17 cellular contexts compared by ENCODE assay signal in genomic region chr9:116566677-116567488, GRCh38.
DNase-seq lines count a peak whose midpoint lies in the region; ATAC-seq and TF ChIP-seq lines count a peak whose summit lies in the region.
"Had no signal": no experiment of that assay in that cellular context is flagged by ENCODE, and none has a peak within 500 bp of the region (broad histone marks: within the 10 kb centered on the region; RNA-seq: fewer than 3 reads in every experiment).

No MANE protein-coding gene starts in this region.

- H3K4ac ChIP-seq in IMR-90 (ENCODE audit: low read depth, low read length): peak overlapping the region; percentile 57

- no peak overlapping the region for H2AK9ac ChIP-seq in IMR-90 (replicated peaks; ENCODE audit: low read depth, low read length, poor library complexity)

- WGBS in IMR-90 (ENCODE audit: extremely low coverage in 2 of 2, insufficient read length in 1 of 2), 2 experiments: 90% methylated on average over 2 of the region's 5 CpGs; no CpG with 5 or more reads in 1 of the 2 experiments

- H3K9me3 ChIP-seq in IMR-90 (ENCODE audit: control insufficient read depth, insufficient read depth, low read length) (no peaks in the 10 kb centered on the region), left lung (no peaks in the 10 kb centered on the region), HAP-1 (no peaks in the 10 kb centered on the region)
- H3K9me3 ChIP-seq: gastroesophageal sphincter had no signal

- H3K27ac ChIP-seq in C4-2B (peak overlapping the region; percentile 45), IMR-90 (ENCODE audit: insufficient read depth, low read length) (no peak overlapping the region), left lung (no peak overlapping the region)
- H3K27ac ChIP-seq: gastroesophageal sphincter had no signal

- no peak overlapping the region for H2AFZ ChIP-seq in IMR-90 (replicated peaks; ENCODE audit: low read length, poor library complexity)

- dilution Hi-C loops in IMR-90 (cut with HindIII; ENCODE audit: low sequenced_read_pairs, unreplicated experiment): no loop called here

- peak overlapping the region; percentile 44 for H2AK5ac ChIP-seq in IMR-90 (ENCODE audit: low read depth, low read length)

- peak overlapping the region; percentile 42 for H2BK120ac ChIP-seq in IMR-90 (ENCODE audit: low read depth, low read length)

- no TSS peak for BruUV-seq in IMR-90 (replicated peaks; lab: Mats Ljungman, UMichigan)

- no peak overlapping the region for H3K56ac ChIP-seq in IMR-90 (ENCODE audit: extremely low read depth, insufficient read depth, low read length)

- TF ChIP-seq CTCF in C4-2B (conservative IDR thresholded peaks at IDR 0.05) (no peak), IMR-90 (conservative IDR thresholded peaks at IDR 0.05; ENCODE audit: low read depth, low read length) (no peak), left lung (IDR thresholded peaks at IDR 0.05) (no peak), WTC11 (IDR thresholded peaks at IDR 0.05) (no peak)

- POLR2A ChIA-PET in IMR-90 (lab: Charles Lee; ENCODE audit: unreplicated experiment) (no interaction called here), WTC11 (lab: Charles Lee) (no interaction called here)

- H3K14ac ChIP-seq in IMR-90 (replicated peaks; ENCODE audit: low read depth, low read length): peak overlapping the region; percentile 48

- H4K91ac ChIP-seq in IMR-90 (ENCODE audit: insufficient read depth, low read depth, low read length): peak overlapping the region; percentile 71

- peak overlapping the region; percentile 72; the same call in 1 of the 2 replicates for H3K23ac ChIP-seq in IMR-90 (ENCODE audit: low read depth, low read length)

- H4K5ac ChIP-seq in IMR-90 (ENCODE audit: low read depth, low read length): peak overlapping the region; percentile 45

- H3K36me3 Mint-ChIP-seq in activated naive CD8-positive, alpha-beta T cell treated with anti-CD3 and anti-CD28 coated beads, Interleukin-2, amount 50 U/mL, for 24 hours (ENCODE audit: low read depth): peaks cover 2% of the 10 kb centered on the region
- no peaks in the 10 kb centered on the region for H3K36me3 Mint-ChIP-seq in WTC11
- H3K36me3 Mint-ChIP-seq: activated naive CD4-positive, alpha-beta T cell treated with anti-CD3 and anti-CD28 coated beads, Interleukin-2, amount 50 U/mL, for 72 hours had no signal

- peak overlapping the region; percentile 71 for H3K18ac ChIP-seq in IMR-90 (ENCODE audit: low read depth, low read length)

- no peaks in the 10 kb centered on the region for H3K27me3 Mint-ChIP-seq in activated naive CD8-positive, alpha-beta T cell treated with anti-CD3 and anti-CD28 coated beads, Interleukin-2, amount 50 U/mL, for 24 hours
- H3K27me3 Mint-ChIP-seq in WTC11 (ENCODE audit: low read depth): no peaks in the 10 kb centered on the region

- H3K4me2 ChIP-seq in IMR-90 (ENCODE audit: low read depth, low read length): no peak overlapping the region

- no peaks in the 10 kb centered on the region for H3K9me3 Mint-ChIP-seq in activated naive CD8-positive, alpha-beta T cell treated with anti-CD3 and anti-CD28 coated beads, Interleukin-2, amount 50 U/mL, for 24 hours
- H3K9me3 Mint-ChIP-seq in WTC11: no peaks in the 10 kb centered on the region

- no peaks in the 10 kb centered on the region; the same call in 1 of the 2 replicates for H3K9me1 ChIP-seq in IMR-90 (ENCODE audit: insufficient read depth, low read length)

- ATAC-seq in IMR-90 (ENCODE audit: low read depth): peak; percentile 45
- ATAC-seq in left lung: peak; percentile 77
- ATAC-seq in activated naive CD8-positive, alpha-beta T cell treated with anti-CD3 and anti-CD28 coated beads, Interleukin-2, amount 50 U/mL, for 24 hours: no peak
- ATAC-seq in WTC11: no peak
- ATAC-seq: activated naive CD4-positive, alpha-beta T cell treated with anti-CD3 and anti-CD28 coated beads, Interleukin-2, amount 50 U/mL, for 72 hours; gastroesophageal sphincter had no signal

- DNase-seq in IMR-90 (peak; percentile 63), dermis blood vessel endothelial cell (peak; percentile 40), left lung (no peak), WTC11 (ENCODE audit: low spot score) (no peak), SKM-1 treated with dmso at 0.1 percent for 144 hours (lab: John Stamatoyannopoulos, UW; ENCODE audit: unreplicated experiment) (no peak), HAP-1 (ENCODE audit: low spot score in 2 of 2) (no peak)
- DNase-seq in activated naive CD8-positive, alpha-beta T cell treated with anti-CD3 and anti-CD28 coated beads, Interleukin-2, amount 50 U/mL, for 24 hours: no peak
- DNase-seq: activated CD4-positive, CD25-positive, alpha-beta regulatory T cell; activated CD8-positive, alpha-beta memory T cell treated with anti-CD3 and anti-CD28 coated beads, Interleukin-2, amount 50 U/mL, for 48 hours; cortex of kidney; islet precursor cell; NCI-H146; NCI-H748 treated with DMSO at 0.1 percent for 48 hours; stimulated activated naive CD4-positive, alpha-beta T cell had no signal

- CTCF ChIA-PET in IMR-90 (lab: Yijun Ruan, JAX) (no interaction called here), WTC11 (lab: Charles Lee) (no interaction called here)

- peak overlapping the region; percentile 76 for H2BK20ac ChIP-seq in IMR-90 (ENCODE audit: low read depth, low read length)

- H3K4me3 Mint-ChIP-seq in activated naive CD8-positive, alpha-beta T cell treated with anti-CD3 and anti-CD28 coated beads, Interleukin-2, amount 50 U/mL, for 24 hours: no peak overlapping the region
- no peak overlapping the region for H3K4me3 Mint-ChIP-seq in WTC11

- no peaks in the 10 kb centered on the region for H3K79me1 ChIP-seq in IMR-90 (ENCODE audit: low read depth in 1 of 2, low read length in 2 of 2)

- H3K4me1 ChIP-seq in IMR-90 (ENCODE audit: control insufficient read depth, insufficient read depth, low read length) (peaks cover 8% of the 10 kb centered on the region; the same call in 1 of the 2 replicates), left lung (no peaks in the 10 kb centered on the region), HAP-1 (no peaks in the 10 kb centered on the region)

- no peak overlapping the region for H3K27ac Mint-ChIP-seq in activated naive CD8-positive, alpha-beta T cell treated with anti-CD3 and anti-CD28 coated beads, Interleukin-2, amount 50 U/mL, for 24 hours
- H3K27ac Mint-ChIP-seq in WTC11: no peak overlapping the region

- no peak for TF ChIP-seq POLR2A in IMR-90 (IDR thresholded peaks at IDR 0.05; ENCODE audit: low read depth, low read length)

- H3K4me1 Mint-ChIP-seq in activated naive CD8-positive, alpha-beta T cell treated with anti-CD3 and anti-CD28 coated beads, Interleukin-2, amount 50 U/mL, for 24 hours: no peaks in the 10 kb centered on the region
- peaks cover 16% of the 10 kb centered on the region for H3K4me1 Mint-ChIP-seq in WTC11

- H3K9ac ChIP-seq in IMR-90 (ENCODE audit: low read depth, low read length): no peak overlapping the region

- H3K4me3 ChIP-seq in IMR-90 (ENCODE audit: insufficient read depth, low read depth, low read length) (no peak overlapping the region), left lung (no peak overlapping the region), HAP-1 (no peak overlapping the region)
- H3K4me3 ChIP-seq: gastroesophageal sphincter had no signal

- H4K8ac ChIP-seq in IMR-90 (ENCODE audit: low read depth in 2 of 2, low read length in 2 of 2): peak overlapping the region in 1 of 2 experiments; percentile 22; a peak in 1 of 4 replicates

- H2BK15ac ChIP-seq in IMR-90 (ENCODE audit: low read depth, low read length): peak overlapping the region; percentile 54; the same call in 1 of the 3 replicates

- intact Hi-C loops in IMR-90 (cut with micrococcal nuclease): no loop called here
- intact Hi-C loops in left lung (cut with DNase I): no loop called here

- H3K36me3 ChIP-seq in IMR-90 (ENCODE audit: control insufficient read depth, insufficient read depth, low read length) (no peaks in the 10 kb centered on the region), left lung (no peaks in the 10 kb centered on the region), HAP-1 (replicated peaks) (no peaks in the 10 kb centered on the region)
- H3K36me3 ChIP-seq: gastroesophageal sphincter had no signal

- H3K27me3 ChIP-seq in IMR-90 (ENCODE audit: control insufficient read depth, insufficient read depth, low read length) (no peaks in the 10 kb centered on the region), left lung (no peaks in the 10 kb centered on the region), HAP-1 (ENCODE audit: low read depth) (no peaks in the 10 kb centered on the region)
- H3K27me3 ChIP-seq: gastroesophageal sphincter had no signal

- H4K20me1 ChIP-seq in IMR-90 (ENCODE audit: insufficient read depth, low read length): no peaks in the 10 kb centered on the region

- no peak overlapping the region for H2BK5ac ChIP-seq in IMR-90 (ENCODE audit: low read depth, low read length, poor library complexity, severe bottlenecking)

- TF ChIP-seq RAD21 in IMR-90 (IDR thresholded peaks at IDR 0.05; ENCODE audit: low read length): no peak

- in situ Hi-C loops in IMR-90 (cut with MboI; ENCODE audit: low sequenced_read_pairs) (no loop called here), HAP-1 (cut with MboI; ENCODE audit: low sequenced_read_pairs) (no loop called here)

TF ChIP-seq in IMR-90, 13 proteins besides CTCF, POLR2A, EP300 and RAD21:
- no peak for TF ChIP-seq RCOR1 (IDR thresholded peaks at IDR 0.05; ENCODE audit: insufficient replicate concordance, low read length)
- TF ChIP-seq NFE2L2 (IDR thresholded peaks at IDR 0.05; ENCODE audit: low read depth, low read length): peak; percentile 83
- TF ChIP-seq USF2 (IDR thresholded peaks at IDR 0.05; ENCODE audit: low read depth, low read length): peak; percentile 50
TF ChIP-seq in IMR-90: peak in this region for 2.

TF ChIP-seq in WTC11, 78 proteins besides CTCF, POLR2A, EP300 and RAD21 (continues in another document):
- TF ChIP-seq ZNF121 (CRISPR knock-in tag; IDR thresholded peaks at IDR 0.05) (no peak), ETV6 (CRISPR knock-in tag; IDR thresholded peaks at IDR 0.05) (no peak), TEAD1 (CRISPR knock-in tag; IDR thresholded peaks at IDR 0.05) (no peak), ZBTB21 (CRISPR knock-in tag; IDR thresholded peaks at IDR 0.05; ENCODE audit: borderline replicate concordance) (no peak)
- TF ChIP-seq, protein P1, sequence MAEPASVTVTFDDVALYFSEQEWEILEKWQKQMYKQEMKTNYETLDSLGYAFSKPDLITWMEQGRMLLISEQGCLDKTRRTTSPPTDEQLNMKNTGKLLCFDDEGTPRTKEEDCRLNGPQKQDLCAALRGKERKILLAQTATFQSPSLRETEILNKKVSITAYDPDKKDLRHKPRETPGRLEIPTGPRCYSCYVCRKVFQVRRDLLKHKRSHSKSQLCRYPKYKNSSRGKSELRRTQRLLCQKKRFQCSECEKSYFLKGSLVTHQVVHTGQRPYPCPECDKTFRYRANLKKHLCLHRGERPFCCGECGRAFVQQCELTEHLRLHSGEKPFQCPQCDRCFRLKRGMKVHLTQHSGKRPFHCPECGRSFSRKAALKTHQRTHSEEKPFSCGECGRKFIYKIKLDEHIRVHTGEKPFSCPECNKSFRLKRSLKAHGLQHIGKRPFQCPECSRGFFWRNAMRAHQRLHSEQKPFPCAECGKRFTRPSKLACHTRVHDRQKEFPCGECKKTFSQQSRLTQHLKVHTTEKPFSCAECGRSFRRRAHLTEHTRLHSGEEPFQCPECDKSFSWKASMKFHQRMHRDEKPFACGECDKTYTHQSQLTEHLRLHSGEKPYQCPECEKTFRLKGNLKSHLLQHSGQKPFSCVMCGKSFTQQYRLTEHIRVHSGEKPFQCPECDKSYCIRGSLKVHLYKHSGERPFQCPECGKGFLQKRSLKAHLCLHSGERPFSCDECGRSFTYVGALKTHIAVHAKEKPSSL (CRISPR knock-in tag; conservative IDR thresholded peaks at IDR 0.05): no peak

Comparison
In these comparisons a context has a peak if more than half of its experiments do, and no peak if none do; other contexts are left out.
1. ATAC-seq: peak in IMR-90 (single experiment) and left lung (single experiment); none in activated naive CD8-positive, alpha-beta T cell treated with anti-CD3 and anti-CD28 coated beads, Interleukin-2, amount 50 U/mL, for 24 hours (single experiment) and WTC11 (single experiment).
2. DNase-seq: peak in IMR-90 (single experiment) and dermis blood vessel endothelial cell (single experiment); none in left lung (0 of 2), activated naive CD8-positive, alpha-beta T cell treated with anti-CD3 and anti-CD28 coated beads, Interleukin-2, amount 50 U/mL, for 24 hours (single experiment), WTC11 (single experiment), SKM-1 treated with dmso at 0.1 percent for 144 hours (single experiment) and HAP-1 (0 of 2).